ENCODE assay signal across 14 cellular contexts in the genomic region with DNA sequence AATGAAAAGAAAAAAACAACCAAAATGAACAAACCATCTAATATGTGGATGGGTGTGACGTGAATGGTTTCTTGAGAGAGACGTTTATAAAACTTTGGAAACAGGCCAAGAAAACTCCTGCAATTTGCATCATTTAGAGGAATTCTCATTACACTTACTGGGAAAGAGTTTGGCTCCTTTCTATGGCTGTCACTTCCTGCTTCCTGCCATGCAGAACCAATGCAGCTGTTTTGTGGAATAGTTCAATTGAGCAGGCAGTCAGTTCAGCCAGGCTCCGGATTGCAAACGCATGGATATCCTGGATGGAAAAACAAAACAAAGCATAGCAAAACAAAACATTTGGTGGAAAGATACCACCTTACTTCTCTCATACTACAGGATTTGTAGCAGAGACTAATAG. TPM values are rescaled to one million over a fixed set of nuclear protein-coding genes. Genes with fewer than 3 reads are reported as not detected.
DNase-seq lines count a peak whose midpoint lies in the region; ATAC-seq, FAIRE-seq and TF ChIP-seq lines count a peak whose summit lies in the region.
"Had no signal": no experiment of that assay in that cellular context is flagged by ENCODE, and none has a peak within 500 bp of the region (broad histone marks: within the 10 kb centered on the region; RNA-seq: fewer than 3 reads in every experiment).

No MANE protein-coding gene starts in this region.

- CTCF ChIA-PET in activated naive CD4-positive, alpha-beta T cell treated with anti-CD3 and anti-CD28 coated beads for 36 hours (lab: Charles Lee): no interaction called here

- peak; percentile 67 to 69 for ATAC-seq in gastrocnemius medialis
- ATAC-seq: activated CD4-positive, CD25-positive, alpha-beta regulatory T cell treated with anti-CD3 and anti-CD28 coated beads, Interleukin-2, amount 50 U/mL, for 24 hours; activated T-cell treated with anti-CD3 and anti-CD28 coated beads, Interleukin-2, amount 50 U/mL, for 4 hours; natural killer cell had no signal

- H3K9ac ChIP-seq in GM23248 (no peak overlapping the region), kidney (ENCODE audit: low read length in 2 of 2) (no peak overlapping the region)

- no peaks in the 10 kb centered on the region for H3K27me3 Mint-ChIP-seq in activated naive CD4-positive, alpha-beta T cell treated with anti-CD3 and anti-CD28 coated beads for 36 hours (ENCODE audit: low read depth)

- H3K27me3 ChIP-seq in GM23248 (replicated peaks; ENCODE audit: insufficient read depth) (no peaks in the 10 kb centered on the region), gastrocnemius medialis (no peaks in the 10 kb centered on the region), WERI-Rb-1 (ENCODE audit: insufficient read depth, low read depth, severe bottlenecking) (no peaks in the 10 kb centered on the region)

- no peak for TF ChIP-seq CTCF in kidney (IDR thresholded peaks at IDR 0.05; ENCODE audit: borderline replicate concordance, extremely low read depth, insufficient read depth)
- TF ChIP-seq CTCF in gastrocnemius medialis (IDR thresholded peaks at IDR 0.05 in 4 of 5, conservative IDR thresholded peaks at IDR 0.05 in 1 of 5): no peak
- TF ChIP-seq CTCF in WERI-Rb-1 (IDR thresholded peaks at IDR 0.05; ENCODE audit: low read depth, low read length): no peak

- DNase-seq in GM23248 (peak; percentile 5), dermis microvascular lymphatic vessel endothelial cell (ENCODE audit: low read depth in 2 of 2) (peak; percentile 95 to 97), kidney (no peak), gastrocnemius medialis (no peak), WERI-Rb-1 (no peak), MV-4-11 (lab: John Stamatoyannopoulos, UW) (no peak)
- DNase-seq in activated naive CD4-positive, alpha-beta T cell treated with anti-CD3 and anti-CD28 coated beads for 36 hours: no peak
- no peak for DNase-seq in activated CD8-positive, alpha-beta memory T cell treated with anti-CD3 and anti-CD28 coated beads for 24 hours
- DNase-seq: activated T-cell treated with anti-CD3 and anti-CD28 coated beads, Interleukin-2, amount 50 U/mL, for 4 hours; AML-193; Karpas-422; natural killer cell; NCI-H2029 treated with DMSO at 0.1 percent for 48 hours had no signal

- 0 out of 2 replicates have a peak, but pooled peaks cover 4% of the 10 kb centered on the region for H3F3A ChIP-seq in GM23248 (ENCODE audit: insufficient read depth)

- H3K4me3 ChIP-seq in GM23248 (no peak overlapping the region), kidney (ENCODE audit: low read length in 2 of 2) (no peak overlapping the region), gastrocnemius medialis (no peak overlapping the region), WERI-Rb-1 (ENCODE audit: low read depth, low read length) (no peak overlapping the region)

- peaks cover 38% of the 10 kb centered on the region for H3K36me3 Mint-ChIP-seq in activated naive CD4-positive, alpha-beta T cell treated with anti-CD3 and anti-CD28 coated beads for 36 hours (ENCODE audit: low read depth)

- no peaks in the 10 kb centered on the region for H3K4me1 Mint-ChIP-seq in activated naive CD4-positive, alpha-beta T cell treated with anti-CD3 and anti-CD28 coated beads for 36 hours (ENCODE audit: low read depth)
- H3K4me1 Mint-ChIP-seq: natural killer cell had no signal

- no peaks in the 10 kb centered on the region for H3K9me2 ChIP-seq in GM23248 (ENCODE audit: insufficient read depth)

- no peak overlapping the region for H3K4me2 ChIP-seq in GM23248 (ENCODE audit: unreplicated experiment)

- no peak overlapping the region for H2AFZ ChIP-seq in GM23248

- no peak for FAIRE-seq in kidney (lab: Jason Lieb, UNC)

- peaks cover 20% of the 10 kb centered on the region for H3K36me3 ChIP-seq in GM23248 (ENCODE audit: low read depth)
- peaks cover 4 to 9% of the 10 kb centered on the region in 2 donors for H3K36me3 ChIP-seq in kidney (ENCODE audit: control insufficient read depth in 1 of 2, insufficient read depth in 2 of 2, low read length in 2 of 2)
- H3K36me3 ChIP-seq in gastrocnemius medialis: peaks cover 0 to 31% of the 10 kb centered on the region in 2 donors
- peaks cover 4% of the 10 kb centered on the region; the same call in 1 of the 2 replicates for H3K36me3 ChIP-seq in WERI-Rb-1

- H3K9me3 Mint-ChIP-seq in activated naive CD4-positive, alpha-beta T cell treated with anti-CD3 and anti-CD28 coated beads for 36 hours: peaks cover 3% of the 10 kb centered on the region
- H3K9me3 Mint-ChIP-seq: natural killer cell had no signal

- H3K27ac ChIP-seq in GM23248: no peak overlapping the region
- peak overlapping the region; percentile 48 to 66 for H3K27ac ChIP-seq in kidney (ENCODE audit: low read depth in 2 of 2, low read length in 2 of 2)
- peak overlapping the region; percentile 62 to 75 (median 72) for H3K27ac ChIP-seq in gastrocnemius medialis
- H3K27ac ChIP-seq in WERI-Rb-1: no peak overlapping the region

- H3K79me2 ChIP-seq in GM23248 (ENCODE audit: insufficient read depth): no peaks in the 10 kb centered on the region

- 0 out of 2 replicates have a peak, but pooled peaks cover 3% of the 10 kb centered on the region for H3K4me1 ChIP-seq in GM23248 (ENCODE audit: insufficient read depth)
- H3K4me1 ChIP-seq in kidney (ENCODE audit: control insufficient read depth in 1 of 2, insufficient read depth in 1 of 2, low read depth in 1 of 2, low read length in 2 of 2): no peaks in the 10 kb centered on the region
- peaks cover 0 to 15% of the 10 kb centered on the region in 2 donors for H3K4me1 ChIP-seq in gastrocnemius medialis

- WGBS in GM23248 (ENCODE audit: low coverage in 1 of 2, low lambda C conversion rate in 2 of 2, missing lambda C conversion rate in 2 of 2), 2 experiments: 43 to 52% methylated on average over 4 of the region's 4 CpGs

- H3K4me3 Mint-ChIP-seq in activated naive CD4-positive, alpha-beta T cell treated with anti-CD3 and anti-CD28 coated beads for 36 hours: no peak overlapping the region
- H3K4me3 Mint-ChIP-seq: activated T-cell treated with anti-CD3 and anti-CD28 coated beads, Interleukin-2, amount 50 U/mL, for 4 hours; natural killer cell had no signal

- intact Hi-C loops in kidney (cut with DNase I) (no loop called here), gastrocnemius medialis (cut with DNase I; ENCODE audit: low total_unique reads) (no loop called here)
- intact Hi-C loops in activated naive CD4-positive, alpha-beta T cell treated with anti-CD3 and anti-CD28 coated beads for 36 hours (cut with micrococcal nuclease): no loop called here

- in situ Hi-C loops in GM23248 (cut with MboI) (no loop called here), gastrocnemius medialis (cut with MboI; ENCODE audit: low sequenced_read_pairs in 4 of 4) (no loop called here)

- TF ChIP-seq POLR2A in gastrocnemius medialis (IDR thresholded peaks at IDR 0.05): peak in 1 of 2 donors; percentile 37

- H3K9me3 ChIP-seq in GM23248 (ENCODE audit: low read depth) (no peaks in the 10 kb centered on the region), kidney (ENCODE audit: control insufficient read depth in 1 of 2, low read length in 2 of 2) (no peaks in the 10 kb centered on the region), gastrocnemius medialis (no peaks in the 10 kb centered on the region), WERI-Rb-1 (ENCODE audit: severe bottlenecking) (peaks cover 6% of the 10 kb centered on the region)

- H3K27ac Mint-ChIP-seq in activated naive CD4-positive, alpha-beta T cell treated with anti-CD3 and anti-CD28 coated beads for 36 hours: no peak overlapping the region
- H3K27ac Mint-ChIP-seq: natural killer cell had no signal

- H4K20me1 ChIP-seq in GM23248 (ENCODE audit: insufficient read depth): no peaks in the 10 kb centered on the region

RNA-seq across cellular contexts. Expression of gene FAM114A2, which starts 36.6 kb away (rescaled TPM):
- 20.2 and 24.8 TPM in 2 replicates for total RNA-seq in GM23248 (2014; rRNA removed; shearing (Covaris generic))
- polyA plus RNA-seq in GM23248 (2016; fragmentation: Nextera tagmentation; extraction: Ambion mirVana): 25.3 and 27.0 TPM in 2 replicates
- 21.5 and 21.8 TPM in 2 replicates for total RNA-seq in dermis microvascular lymphatic vessel endothelial cell
- 36.2 TPM for total RNA-seq in kidney
- 12.9 TPM for polyA plus RNA-seq in kidney (ENCODE audit: insufficient read depth, low read depth, low replicate concordance)
- total RNA-seq in gastrocnemius medialis: 10 to 100 TPM; 12.2 to 19.0 (median 18.3) TPM
- 10 to 100 TPM; 25.0 to 25.9 TPM for total RNA-seq in activated naive CD4-positive, alpha-beta T cell treated with anti-CD3 and anti-CD28 coated beads for 36 hours

RNA-seq across cellular contexts. Expression of gene MFAP3, which starts 36.7 kb away (rescaled TPM):
- 88.8 and 110 TPM in 2 replicates for total RNA-seq in GM23248 (2014; rRNA removed; shearing (Covaris generic))
- 20.5 and 22.5 TPM in 2 replicates for polyA plus RNA-seq in GM23248 (2016; fragmentation: Nextera tagmentation; extraction: Ambion mirVana)
- 113 and 138 TPM in 2 replicates for total RNA-seq in dermis microvascular lymphatic vessel endothelial cell
- total RNA-seq in kidney: 36.4 TPM
- polyA plus RNA-seq in kidney (ENCODE audit: insufficient read depth, low read depth, low replicate concordance): 3.1 TPM
- 10 to 100 TPM; 25.4 to 80.5 (median 28.7) TPM for total RNA-seq in gastrocnemius medialis
- total RNA-seq in activated naive CD4-positive, alpha-beta T cell treated with anti-CD3 and anti-CD28 coated beads for 36 hours: 1 to 10 TPM; 7.9 to 8.4 TPM

Comparison
In these comparisons a context has a peak if more than half of its experiments do, and no peak if none do; other contexts are left out.
1. DNase-seq: peak in GM23248 (single experiment) and dermis microvascular lymphatic vessel endothelial cell (2 of 2); none in kidney (single experiment), gastrocnemius medialis (0 of 2), WERI-Rb-1 (single experiment), MV-4-11 (single experiment), activated naive CD4-positive, alpha-beta T cell treated with anti-CD3 and anti-CD28 coated beads for 36 hours (single experiment) and activated CD8-positive, alpha-beta memory T cell treated with anti-CD3 and anti-CD28 coated beads for 24 hours (single experiment).
2. H3K27ac ChIP-seq: peak in kidney (2 of 2) and gastrocnemius medialis (4 of 4); none in GM23248 (single experiment) and WERI-Rb-1 (single experiment).